Comparison of ENCODE assay signal across 9 cellular contexts in the genomic region with DNA sequence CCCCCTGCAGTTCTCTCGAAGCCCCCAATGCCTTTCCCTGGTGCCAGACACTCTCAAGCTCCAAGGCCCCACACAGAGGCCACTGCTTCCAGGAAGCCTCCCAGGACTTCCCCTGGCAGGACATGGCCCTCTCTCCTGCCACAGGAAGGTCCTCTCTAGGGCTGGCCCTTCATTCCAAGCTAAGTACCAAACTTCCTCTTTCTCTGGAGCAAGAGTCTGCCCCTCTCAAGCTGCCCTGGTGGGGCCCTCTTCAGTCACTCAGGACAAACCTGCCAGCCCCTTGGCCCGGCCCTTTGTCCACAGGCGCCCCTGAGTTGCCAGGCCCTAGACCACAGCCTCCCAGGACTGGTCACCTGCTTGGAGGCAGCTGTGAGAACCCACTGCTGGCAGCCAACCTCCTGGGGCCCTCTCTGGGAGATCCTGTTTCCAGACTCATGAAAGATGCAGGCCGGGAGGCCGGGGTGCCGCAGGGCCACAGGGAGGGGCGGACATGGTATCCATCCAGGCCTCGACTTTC. TPM values are rescaled to one million over a fixed set of nuclear protein-coding genes. Genes with fewer than 3 reads are reported as not detected.
DNase-seq lines count a peak whose midpoint lies in the region; ATAC-seq and TF ChIP-seq lines count a peak whose summit lies in the region.
"Had no signal": no experiment of that assay in that cellular context is flagged by ENCODE, and none has a peak within 500 bp of the region (broad histone marks: within the 10 kb centered on the region; RNA-seq: fewer than 3 reads in every experiment).

No MANE protein-coding gene starts in this region.

- peak overlapping the region in 1 of 2 donors; percentile 26 for H3K9ac ChIP-seq in colonic mucosa (ENCODE audit: low read depth in 2 of 2, low read length in 2 of 2)

- H3K4me3 Mint-ChIP-seq in mesothelial cell of epicardium, result no peak overlapping the region

- no peaks in the 10 kb centered on the region for H3K27me3 Mint-ChIP-seq in mesothelial cell of epicardium (ENCODE audit: low read depth)

- H3K4me1 Mint-ChIP-seq in mesothelial cell of epicardium, result peaks cover 23% of the 10 kb centered on the region

- peak; percentile 65 for ATAC-seq in upper lobe of right lung
- ATAC-seq in HG02852 (IDR thresholded peaks at IDR 0.05; ENCODE audit: unreplicated experiment), result no peak

- H3K36me3 Mint-ChIP-seq in mesothelial cell of epicardium, result peaks cover 4% of the 10 kb centered on the region

- H3K27me3 ChIP-seq in colonic mucosa (no peaks in the 10 kb centered on the region), upper lobe of right lung (no peaks in the 10 kb centered on the region)
- H3K27me3 ChIP-seq: SJSA1 had no signal

- peak; percentile 63 for DNase-seq in activated effector memory CD4-positive, alpha-beta T cell treated with anti-CD3 and anti-CD28 coated beads, Interleukin-2, amount 50 U/mL, for 16 hours
- DNase-seq in activated effector memory CD4-positive, alpha-beta T cell treated with Interleukin-2 at 50 U/mL for 16 hours, result no peak
- no peak for DNase-seq in colonic mucosa
- DNase-seq in mesothelial cell of epicardium (ENCODE audit: low spot score in 2 of 2, unreplicated experiment in 2 of 2), result no peak
- DNase-seq in upper lobe of right lung, result peak; percentile 83
- no peak for DNase-seq in SHP77 treated with DMSO at 0.1 percent for 48 hours (lab: John Stamatoyannopoulos, UW)
- no peak for DNase-seq in NCI-H2196 treated with DMSO at 0.1 percent for 48 hours (lab: John Stamatoyannopoulos, UW; ENCODE audit: unreplicated experiment)

- no peak overlapping the region for H3K4me3 ChIP-seq in colonic mucosa
- no peak overlapping the region for H3K4me3 ChIP-seq in upper lobe of right lung
- H3K4me3 ChIP-seq: SJSA1 had no signal

- H3K9me3 Mint-ChIP-seq in mesothelial cell of epicardium, result no peaks in the 10 kb centered on the region

- intact Hi-C loops in colonic mucosa (cut with DNase I) (no loop called here), upper lobe of right lung (cut with DNase I) (no loop called here)

- TF ChIP-seq CTCF in colonic mucosa (IDR thresholded peaks at IDR 0.05) (no peak), mesothelial cell of epicardium (IDR thresholded peaks at IDR 0.05; ENCODE audit: unreplicated experiment) (no peak), upper lobe of right lung (IDR thresholded peaks at IDR 0.05) (no peak)

- H3K4me1 ChIP-seq in colonic mucosa (peaks cover 10% of the 10 kb centered on the region), upper lobe of right lung (peaks cover 61% of the 10 kb centered on the region)

- no peaks in the 10 kb centered on the region for H3K9me3 ChIP-seq in colonic mucosa
- no peaks in the 10 kb centered on the region for H3K9me3 ChIP-seq in upper lobe of right lung
- H3K9me3 ChIP-seq: SJSA1 had no signal

- H3K36me3 ChIP-seq in colonic mucosa, result no peaks in the 10 kb centered on the region
- peaks cover 28% of the 10 kb centered on the region for H3K36me3 ChIP-seq in upper lobe of right lung

- H3K27ac ChIP-seq in colonic mucosa (peak overlapping the region; percentile 44), upper lobe of right lung (peak overlapping the region; percentile 60)
- H3K27ac ChIP-seq: SJSA1 had no signal

- peak overlapping the region; percentile 90 for H3K27ac Mint-ChIP-seq in mesothelial cell of epicardium

RNA-seq across cellular contexts. Expression of a gene that starts 6.6 kb away (rescaled TPM):
- total RNA-seq in colonic mucosa (10 to 100 TPM; 24.5 to 29.4 TPM), mesothelial cell of epicardium (33.7 to 35.6 TPM (median 34.7 TPM) in 3 replicates), upper lobe of right lung (53.2 TPM)

RNA-seq across cellular contexts. Expression of a gene that starts 31.4 kb away (rescaled TPM):
- total RNA-seq in colonic mucosa, result 10 to 100 TPM; 48.6 to 56.3 TPM
- 19.4 to 22.6 TPM (median 20.1 TPM) in 3 replicates for total RNA-seq in mesothelial cell of epicardium
- 31.8 TPM for total RNA-seq in upper lobe of right lung

RNA-seq across cellular contexts. Expression of a gene that starts 56.5 kb away (rescaled TPM):
- 100 to 1,000 TPM; 161 to 238 TPM for total RNA-seq in colonic mucosa
- total RNA-seq in mesothelial cell of epicardium, result 57.0 to 66.0 TPM (median 57.5 TPM) in 3 replicates
- total RNA-seq in upper lobe of right lung, result 0.35 TPM
- total RNA-seq: SJSA1 had no signal

Comparison
In these comparisons a context has a peak if more than half of its experiments do, and no peak if none do; other contexts are left out.
1. DNase-seq: peak in activated effector memory CD4-positive, alpha-beta T cell treated with anti-CD3 and anti-CD28 coated beads, Interleukin-2, amount 50 U/mL, for 16 hours (single experiment) and upper lobe of right lung (single experiment); none in activated effector memory CD4-positive, alpha-beta T cell treated with Interleukin-2 at 50 U/mL for 16 hours (single experiment), colonic mucosa (single experiment), mesothelial cell of epicardium (0 of 2), SHP77 treated with DMSO at 0.1 percent for 48 hours (single experiment) and NCI-H2196 treated with DMSO at 0.1 percent for 48 hours (single experiment).
2. RNA of a gene that starts 56.5 kb away (total RNA-seq): 161 to 238 TPM in colonic mucosa and 57.0 to 66.0 TPM in mesothelial cell of epicardium; 0.35 TPM in upper lobe of right lung (single experiment); every median in the first group is over 10 times any median in the second.